Comparison of ENCODE assay signal across 21 cellular contexts in the genomic region with DNA sequence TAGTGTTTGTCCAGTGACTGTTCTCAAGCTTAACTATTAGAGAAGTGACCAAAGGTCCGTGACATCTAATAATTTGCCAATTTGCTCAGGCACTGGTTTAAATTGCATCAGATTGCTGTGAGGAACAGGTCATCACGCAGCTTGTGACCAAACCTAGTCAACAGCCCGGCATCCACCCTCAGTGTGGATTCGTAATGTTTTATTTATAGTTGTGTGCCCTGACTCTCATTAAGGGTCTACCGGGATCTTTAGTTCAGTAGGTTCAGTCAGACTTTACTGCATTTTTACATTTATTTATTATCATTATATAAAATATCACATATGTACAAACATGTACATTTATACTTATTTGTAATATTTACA. TPM values are rescaled to one million over a fixed set of nuclear protein-coding genes. Genes with fewer than 3 reads are reported as not detected.
"Had no signal": no experiment of that assay in that cellular context is flagged by ENCODE, and none has a peak within 500 bp of the region (broad histone marks: within the 10 kb centered on the region; RNA-seq: fewer than 3 reads in every experiment).

No MANE protein-coding gene starts in this region.

- H3K27ac Mint-ChIP-seq: activated naive CD8-positive, alpha-beta T cell treated with anti-CD3 and anti-CD28 coated beads, Interleukin-2, amount 50 U/mL, for 24 hours; activated T-helper 17 cell treated with anti-CD3 and anti-CD28 coated beads, Interleukin-2, amount 50 U/mL, for 72 hours; natural killer cell had no signal

- H3K4me3 ChIP-seq: ascending aorta, breast epithelium, hepatocyte, stomach, testis, upper lobe of right lung had no signal

- ATAC-seq: activated naive CD8-positive, alpha-beta T cell treated with anti-CD3 and anti-CD28 coated beads, Interleukin-2, amount 50 U/mL, for 24 hours; activated T-helper 17 cell treated with anti-CD3 and anti-CD28 coated beads, Interleukin-2, amount 50 U/mL, for 72 hours; natural killer cell; sciatic nerve; upper lobe of right lung had no signal

- H3K27ac ChIP-seq: ascending aorta, breast epithelium, epithelial cell of prostate, hepatocyte, stomach, testis, upper lobe of right lung had no signal

- H3K27me3 ChIP-seq: ascending aorta, breast epithelium, hepatocyte, testis had no signal

- H3K4me3 Mint-ChIP-seq: activated naive CD8-positive, alpha-beta T cell treated with anti-CD3 and anti-CD28 coated beads, Interleukin-2, amount 50 U/mL, for 24 hours; activated T-helper 17 cell treated with anti-CD3 and anti-CD28 coated beads, Interleukin-2, amount 50 U/mL, for 72 hours; natural killer cell had no signal

- DNase-seq: activated CD4-positive, alpha-beta T cell treated with anti-CD3 and anti-CD28 coated beads, Interleukin-2, amount 50 U/mL, for 1 hour; activated CD4-positive, CD25-positive, alpha-beta regulatory T cell; activated naive CD4-positive, alpha-beta T cell treated with Interleukin-2 at 50 U/mL for 16 hours; activated naive CD8-positive, alpha-beta T cell treated with anti-CD3 and anti-CD28 coated beads, Interleukin-2, amount 50 U/mL, for 24 hours; dermis blood vessel endothelial cell; mesenchymal stem cell; natural killer cell; stimulated activated CD4-positive, alpha-beta T cell treated with anti-CD3 and anti-CD28 coated beads, Interleukin-2, amount 100 ng/mL, for 24 hours; stomach; testis; upper lobe of right lung had no signal

- H3K36me3 Mint-ChIP-seq: natural killer cell had no signal

- H3K9me3 Mint-ChIP-seq: activated naive CD8-positive, alpha-beta T cell treated with anti-CD3 and anti-CD28 coated beads, Interleukin-2, amount 50 U/mL, for 24 hours; activated T-helper 17 cell treated with anti-CD3 and anti-CD28 coated beads, Interleukin-2, amount 50 U/mL, for 72 hours; natural killer cell had no signal

- H3K36me3 ChIP-seq: ascending aorta, breast epithelium, stomach, upper lobe of right lung had no signal

- H3K9me3 ChIP-seq: ascending aorta, breast epithelium, stomach, testis, upper lobe of right lung had no signal

RNA-seq across cellular contexts. Expression of a gene that starts 46.4 kb away (rescaled TPM):
- total RNA-seq: activated CD8-positive, alpha-beta memory T cell treated with anti-CD3 and anti-CD28 coated beads for 36 hours; activated T-helper 17 cell treated with anti-CD3 and anti-CD28 coated beads, Interleukin-2, amount 50 U/mL, for 72 hours; ascending aorta; breast epithelium; dermis blood vessel endothelial cell; hepatocyte; liver; natural killer cell; sciatic nerve; stomach; T-helper 2 cell treated with Interferon-gamma antibody and Interleukin-4, amounts not matched to agents 100 ng/mL and 5 ng/mL, for 36 hours; upper lobe of right lung had no signal
- polyA plus RNA-seq: hepatocyte, keratinocyte, liver had no signal
